ENCODE assay signal across 8 cellular contexts in the genomic region with DNA sequence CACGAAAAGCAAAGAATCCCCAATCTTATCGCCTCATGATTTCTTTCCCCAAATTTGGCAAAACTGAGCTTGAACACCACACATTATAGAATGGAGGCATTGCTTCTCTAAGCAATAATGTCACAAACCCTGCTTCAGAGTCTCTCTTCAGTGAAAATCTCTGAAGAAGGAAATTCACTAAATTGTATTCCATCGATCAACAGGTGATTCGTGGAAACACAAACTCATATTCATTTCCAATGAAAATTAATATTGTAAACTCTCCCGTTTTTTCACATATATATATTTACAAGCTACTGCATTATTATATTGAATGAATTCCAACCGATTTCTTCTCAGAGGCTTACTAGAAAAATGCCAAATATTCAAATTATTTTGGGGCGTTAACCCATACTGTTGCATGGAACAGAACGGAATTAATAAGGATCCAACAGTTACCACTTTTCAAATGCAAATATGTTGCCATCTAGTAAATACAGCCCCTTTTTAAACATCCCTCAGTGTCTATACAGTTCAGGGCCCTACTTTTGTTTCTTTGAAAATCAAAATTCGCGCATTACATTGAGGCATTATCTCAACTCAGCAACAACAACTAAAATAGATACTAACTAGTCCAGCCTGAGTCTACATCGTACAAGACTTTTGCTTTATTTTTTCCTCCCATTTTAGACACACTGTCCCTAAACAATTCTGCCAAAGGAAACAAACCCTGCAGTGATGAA. TPM values are rescaled to one million over a fixed set of nuclear protein-coding genes. Genes with fewer than 3 reads are reported as not detected.
A peak's percentile ranks its signal among the peaks of the same experiment; 100 is the strongest.
DNase-seq lines count a peak whose midpoint lies in the region; ATAC-seq and FAIRE-seq lines count a peak whose summit lies in the region.

No MANE protein-coding gene starts in this region.

- H3K4me3 Mint-ChIP-seq in immature natural killer cell = peak overlapping the region; percentile 83 to 90 (median 86)

- H3K4me1 ChIP-seq in HUES48 (ENCODE audit: control insufficient read depth, insufficient read depth, low read length) = peaks cover 36% of the 10 kb centered on the region
- H3K4me1 ChIP-seq in small intestine (ENCODE audit: control insufficient read depth in 2 of 2, insufficient read depth in 1 of 2, low read depth in 1 of 2, low read length in 1 of 2) = no peaks in the 10 kb centered on the region

- WGBS in small intestine, 3 donors = 10 to 37% (median 24%) methylated on average over 11 of the region's 11 CpGs

- peak overlapping the region in 1 of 6 donors; percentile 82 for H3K27ac Mint-ChIP-seq in immature natural killer cell

- peak overlapping the region; percentile 76 for H3K9ac ChIP-seq in HUES48 (ENCODE audit: low read depth, low read length)

- H3K9me3 ChIP-seq in HUES48 (ENCODE audit: control insufficient read depth, insufficient read depth, low read length) = no peaks in the 10 kb centered on the region
- no peaks in the 10 kb centered on the region for H3K9me3 ChIP-seq in small intestine (ENCODE audit: control insufficient read depth, low read depth)

- no peaks in the 10 kb centered on the region for H3K36me3 Mint-ChIP-seq in immature natural killer cell

- peak overlapping the region; percentile 98 for H3K4me3 ChIP-seq in HUES48 (ENCODE audit: low read depth, low read length)
- peak overlapping the region in 1 of 2 donors; percentile 81 for H3K4me3 ChIP-seq in small intestine (ENCODE audit: low read depth in 1 of 2, low read length in 2 of 2)

- peaks cover 5% of the 10 kb centered on the region for H3K27me3 ChIP-seq in HUES48 (ENCODE audit: control insufficient read depth, insufficient read depth, low read length)
- H3K27me3 ChIP-seq in small intestine (ENCODE audit: control insufficient read depth in 2 of 2, insufficient read depth in 2 of 2, low read length in 2 of 2) = no peaks in the 10 kb centered on the region

- ATAC-seq in HG03135 (IDR thresholded peaks at IDR 0.05; ENCODE audit: unreplicated experiment) = no peak

- H3K36me3 ChIP-seq in HUES48 (ENCODE audit: control insufficient read depth, insufficient read depth, low read length) (peaks cover 12% of the 10 kb centered on the region), small intestine (ENCODE audit: control insufficient read depth in 2 of 2, insufficient read depth in 2 of 2, low read length in 2 of 2) (no peaks in the 10 kb centered on the region)

- no peaks in the 10 kb centered on the region for H3K9me3 Mint-ChIP-seq in immature natural killer cell

- peaks cover 0 to 13% (median 7%) of the 10 kb centered on the region in 3 donors for H3K27me3 Mint-ChIP-seq in immature natural killer cell (ENCODE audit: low read depth in 3 of 3)

- DNase-seq in immature natural killer cell (no peak), small intestine (no peak), GF-D8 (lab: John Stamatoyannopoulos, UW) (no peak), NCI-H2081 (lab: John Stamatoyannopoulos, UW) (no peak), dermis blood vessel endothelial cell (no peak)

- H3K4me1 Mint-ChIP-seq in immature natural killer cell = peaks cover 44 to 45% of the 10 kb centered on the region in 2 donors

- H3K27ac ChIP-seq in HUES48 (ENCODE audit: low read depth, low read length) (peak overlapping the region; percentile 82), angular gyrus (ENCODE audit: low read depth, low read length) (peak overlapping the region; percentile 75), small intestine (ENCODE audit: low read depth in 1 of 2, low read length in 1 of 2) (peak overlapping the region; percentile 90 to 92)

- no peak for FAIRE-seq in small intestine (lab: Jason Lieb, UNC)

RNA-seq across cellular contexts. Expression of gene KIF13A, which starts 1.3 kb away (rescaled TPM):
- polyA plus RNA-seq in immature natural killer cell = 1 to 10 TPM in 1 of 3 donors, under 1 TPM in 2; 0.50 to 1.1 (median 0.92) TPM
- polyA plus RNA-seq in small intestine = 10 to 100 TPM; 28.0 to 34.9 (median 29.5) TPM
- total RNA-seq in dermis blood vessel endothelial cell = 48.2 and 52.4 TPM in 2 replicates

Comparison
In these comparisons a context has a peak if more than half of its experiments do, and no peak if none do; other contexts are left out.
1. RNA of gene KIF13A, which starts 1.3 kb away (polyA plus RNA-seq): 28.0 to 34.9 TPM in small intestine; 0.50 to 1.1 TPM in immature natural killer cell; every median in the first group is over 10 times any median in the second.
2. Peak in every context shown above with its lines, with median percentiles within 50 percentile points of each other: H3K27ac ChIP-seq.